Comparison of ENCODE assay signal across 18 cellular contexts in the genomic region with DNA sequence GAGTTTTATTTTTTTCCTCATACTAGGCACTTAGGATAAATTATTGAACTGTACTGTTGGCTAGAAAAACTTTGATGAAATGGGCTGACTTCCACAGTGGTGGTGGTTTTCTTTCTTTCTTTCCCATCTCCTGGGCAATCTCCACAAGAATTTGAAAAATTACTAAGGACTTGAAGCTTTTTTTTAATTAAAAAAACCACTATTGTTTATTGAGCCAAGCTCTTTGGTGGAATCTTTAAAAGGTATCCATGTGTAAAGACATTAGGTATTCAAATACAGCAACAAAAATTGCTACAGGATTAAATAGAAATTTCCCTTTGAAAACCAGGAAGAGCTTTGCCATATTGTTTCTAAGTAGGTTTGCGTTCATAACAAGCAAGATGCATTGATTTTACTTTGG.
"Had no signal": no experiment of that assay in that cellular context is flagged by ENCODE, and none has a peak within 500 bp of the region (broad histone marks: within the 10 kb centered on the region; RNA-seq: fewer than 3 reads in every experiment).

No MANE protein-coding gene starts in this region.

- ATAC-seq: activated CD4-positive, alpha-beta T cell treated with anti-CD3 and anti-CD28 coated beads for 36 hours; activated T-helper 17 cell treated with anti-CD3 and anti-CD28 coated beads, Interleukin-2, amount 50 U/mL, for 72 hours; stimulated activated naive CD8-positive, alpha-beta T cell treated with anti-CD3 and anti-CD28 coated beads, Interleukin-15, Interleukin-2, amounts not matched to agents 100 U/mL and 50 U/mL, for 24 hours had no signal

- H3K4me3 Mint-ChIP-seq: activated CD4-positive, alpha-beta memory T cell treated with anti-CD3 and anti-CD28 coated beads, Interleukin-2, amount 10 ng/mL, durations not matched to agents 7 days and 5 days; activated CD4-positive, alpha-beta T cell treated with anti-CD3 and anti-CD28 coated beads for 36 hours; activated naive CD4-positive, alpha-beta T cell treated with anti-CD3 and anti-CD28 coated beads, Interleukin-2, amount 10 ng/mL, durations not matched to agents 7 days and 5 days; activated T-helper 17 cell treated with anti-CD3 and anti-CD28 coated beads, Interleukin-2, amount 50 U/mL, for 72 hours had no signal

- H3K9me3 Mint-ChIP-seq: activated CD4-positive, alpha-beta memory T cell treated with anti-CD3 and anti-CD28 coated beads, Interleukin-2, amount 10 ng/mL, durations not matched to agents 7 days and 5 days; activated naive CD4-positive, alpha-beta T cell treated with anti-CD3 and anti-CD28 coated beads, Interleukin-2, amount 10 ng/mL, durations not matched to agents 7 days and 5 days; activated T-helper 17 cell treated with anti-CD3 and anti-CD28 coated beads, Interleukin-2, amount 50 U/mL, for 72 hours had no signal

- H3K27me3 Mint-ChIP-seq: activated CD4-positive, alpha-beta memory T cell treated with anti-CD3 and anti-CD28 coated beads, Interleukin-2, amount 10 ng/mL, durations not matched to agents 7 days and 5 days; activated CD4-positive, alpha-beta T cell treated with anti-CD3 and anti-CD28 coated beads for 36 hours; activated naive CD4-positive, alpha-beta T cell treated with anti-CD3 and anti-CD28 coated beads, Interleukin-2, amount 10 ng/mL, durations not matched to agents 7 days and 5 days; activated T-helper 17 cell treated with anti-CD3 and anti-CD28 coated beads, Interleukin-2, amount 50 U/mL, for 72 hours had no signal

- DNase-seq: activated CD4-positive, alpha-beta memory T cell treated with anti-CD3 and anti-CD28 coated beads, Interleukin-2, amount 10 ng/mL, durations not matched to agents 7 days and 5 days; activated CD4-positive, alpha-beta T cell treated with anti-CD3 and anti-CD28 coated beads for 36 hours; activated CD8-positive, alpha-beta memory T cell treated with anti-CD3 and anti-CD28 coated beads, Interleukin-2, amount 50 U/mL, for 48 hours; activated naive CD4-positive, alpha-beta T cell treated with anti-CD3 and anti-CD28 coated beads, Interleukin-2, amount 10 ng/mL, durations not matched to agents 7 days and 5 days; central memory CD4-positive, alpha-beta T cell; cortex of kidney; effector CD8-positive, alpha-beta T cell; foreskin melanocyte; left lung; mesenchymal stem cell; ovary; stimulated activated CD4-positive, alpha-beta T cell treated with anti-CD3 and anti-CD28 coated beads, Interleukin-4, amount 100 ng/mL, for 1 hour; stimulated activated CD8-positive, alpha-beta memory T cell treated with anti-CD3 and anti-CD28 coated beads, Interleukin-4, amount 100 ng/mL, for 48 hours; stimulated activated naive CD8-positive, alpha-beta T cell treated with anti-CD3 and anti-CD28 coated beads, Interleukin-15, Interleukin-2, amounts not matched to agents 100 U/mL and 50 U/mL, for 24 hours; T-helper 9 cell; WERI-Rb-1 had no signal

- H3K4me3 ChIP-seq: left lung, ovary, suprapubic skin had no signal

- H3K27ac Mint-ChIP-seq: activated CD4-positive, alpha-beta memory T cell treated with anti-CD3 and anti-CD28 coated beads, Interleukin-2, amount 10 ng/mL, durations not matched to agents 7 days and 5 days; activated CD4-positive, alpha-beta T cell treated with anti-CD3 and anti-CD28 coated beads for 36 hours; activated naive CD4-positive, alpha-beta T cell treated with anti-CD3 and anti-CD28 coated beads, Interleukin-2, amount 10 ng/mL, durations not matched to agents 7 days and 5 days; activated T-helper 17 cell treated with anti-CD3 and anti-CD28 coated beads, Interleukin-2, amount 50 U/mL, for 72 hours had no signal

- H3K9me3 ChIP-seq: left lung, ovary, suprapubic skin had no signal

- H3K27ac ChIP-seq: ovary, suprapubic skin, WERI-Rb-1 had no signal

- H3K36me3 ChIP-seq: left lung, ovary, suprapubic skin had no signal

- H3K27me3 ChIP-seq: left lung, ovary, suprapubic skin had no signal
